4 cellular contexts compared by ENCODE assay signal in genomic region chr13:97382276-97382675, GRCh38.
"Had no signal": no experiment of that assay in that cellular context is flagged by ENCODE, and none has a peak within 500 bp of the region (broad histone marks: within the 10 kb centered on the region; RNA-seq: fewer than 3 reads in every experiment).

No MANE protein-coding gene starts in this region.

- H3K4me3 Mint-ChIP-seq: GM23338, H9 had no signal

- H3K4me3 ChIP-seq: GM23338 had no signal

- H3K4me2 ChIP-seq: GM23338 had no signal

- ATAC-seq: GM23338 had no signal

- H2AFZ ChIP-seq: GM23338 had no signal

- H3K9me3 Mint-ChIP-seq: GM23338, H9 had no signal

- DNase-seq: H9, HCEC 1CT, IMR-90 had no signal

- H3K4me1 Mint-ChIP-seq: GM23338, H9 had no signal

- H3K27ac Mint-ChIP-seq: GM23338, H9 had no signal
